Comparison of ENCODE assay signal across 8 cellular contexts in the genomic region with DNA sequence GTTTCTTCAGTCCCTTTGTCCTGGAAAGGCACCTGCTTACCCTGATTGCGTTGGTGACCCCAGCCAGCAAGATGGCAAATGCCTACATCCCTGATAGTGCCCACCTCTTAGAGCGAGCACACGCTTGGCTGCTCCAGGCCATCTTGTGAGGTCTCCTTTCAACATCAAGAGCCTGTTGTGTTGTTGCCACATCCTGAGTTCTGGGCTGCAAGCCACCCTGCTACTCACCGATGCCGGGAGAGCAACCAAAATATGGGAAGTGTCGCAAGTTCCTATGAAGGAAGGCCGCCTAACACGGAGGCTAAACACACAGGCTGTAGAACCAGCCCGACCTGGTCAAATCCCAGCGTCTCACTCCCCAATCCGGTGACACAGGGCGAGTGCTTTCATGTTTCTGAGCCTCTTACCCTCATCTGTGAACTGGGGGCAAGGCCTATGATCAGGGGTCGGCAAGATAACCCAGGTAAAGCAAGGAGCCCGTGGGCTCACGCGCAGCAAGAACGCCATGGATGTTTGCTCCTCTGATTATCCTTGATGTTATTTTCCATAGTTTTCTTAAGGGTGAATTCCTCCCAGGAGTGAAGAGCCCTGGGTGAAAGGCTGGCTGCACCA.
DNase-seq lines count a peak whose midpoint lies in the region; ATAC-seq lines count a peak whose summit lies in the region.

No MANE protein-coding gene starts in this region.

- H3K27me3 Mint-ChIP-seq in stimulated activated naive CD8-positive, alpha-beta T cell treated with anti-CD3 and anti-CD28 coated beads, Interleukin-15, Interleukin-2, amounts not matched to agents 100 ng/mL and 50 ng/mL, for 24 hours = no peaks in the 10 kb centered on the region
- H3K27me3 Mint-ChIP-seq in stimulated activated naive CD8-positive, alpha-beta T cell treated with anti-CD3 and anti-CD28 coated beads, Interleukin-15, amount 100 ng/mL, for 72 hours = no peaks in the 10 kb centered on the region
- H3K27me3 Mint-ChIP-seq in memory B cell = no peaks in the 10 kb centered on the region

- H3K27ac ChIP-seq in caudate nucleus (ENCODE audit: low read depth, low read length) = peak overlapping the region; percentile 76
- peak overlapping the region; percentile 98 to 99 for H3K27ac ChIP-seq in aorta (ENCODE audit: low read depth in 1 of 2, low read length in 2 of 2)

- H3K36me3 Mint-ChIP-seq in stimulated activated naive CD8-positive, alpha-beta T cell treated with anti-CD3 and anti-CD28 coated beads, Interleukin-15, Interleukin-2, amounts not matched to agents 100 ng/mL and 50 ng/mL, for 24 hours (ENCODE audit: low read depth) = peaks cover 42% of the 10 kb centered on the region
- peaks cover 14% of the 10 kb centered on the region for H3K36me3 Mint-ChIP-seq in memory B cell

- peak overlapping the region; percentile 99 for H3K27ac Mint-ChIP-seq in stimulated activated naive CD8-positive, alpha-beta T cell treated with anti-CD3 and anti-CD28 coated beads, Interleukin-15, Interleukin-2, amounts not matched to agents 100 ng/mL and 50 ng/mL, for 24 hours
- H3K27ac Mint-ChIP-seq in stimulated activated naive CD8-positive, alpha-beta T cell treated with anti-CD3 and anti-CD28 coated beads, Interleukin-15, amount 100 ng/mL, for 72 hours = peak overlapping the region in 1 of 2 donors; percentile 85
- H3K27ac Mint-ChIP-seq in memory B cell = peak overlapping the region; percentile 99

- peaks cover 0 to 9% of the 10 kb centered on the region in 2 donors for H3K4me1 ChIP-seq in aorta (ENCODE audit: control insufficient read depth in 1 of 2, insufficient read depth in 2 of 2, low read length in 2 of 2)

- no peak overlapping the region for H3K4me3 ChIP-seq in aorta (ENCODE audit: low read length in 2 of 2)

- H3K9me3 ChIP-seq in aorta (ENCODE audit: control insufficient read depth, low read length) = no peaks in the 10 kb centered on the region

- peaks cover 4% of the 10 kb centered on the region for H3K9me3 Mint-ChIP-seq in stimulated activated naive CD8-positive, alpha-beta T cell treated with anti-CD3 and anti-CD28 coated beads, Interleukin-15, Interleukin-2, amounts not matched to agents 100 ng/mL and 50 ng/mL, for 24 hours
- peaks cover 5 to 6% of the 10 kb centered on the region in 2 donors for H3K9me3 Mint-ChIP-seq in stimulated activated naive CD8-positive, alpha-beta T cell treated with anti-CD3 and anti-CD28 coated beads, Interleukin-15, amount 100 ng/mL, for 72 hours
- H3K9me3 Mint-ChIP-seq in memory B cell = peaks cover 4% of the 10 kb centered on the region

- WGBS in aorta, 2 donors = 78 to 79% methylated on average over 17 of the region's 17 CpGs

- intact Hi-C loops in aorta (cut with DNase I) = loop anchor here in 1 of 2 donors (5.0 kb wide), 2 partner anchors 48 to 1327 kb away; a partner anchor contains a TSS

- peaks cover 0 to 4% of the 10 kb centered on the region in 2 donors for H3K36me3 ChIP-seq in aorta (ENCODE audit: control insufficient read depth in 1 of 2, insufficient read depth in 2 of 2, low read length in 1 of 2)

- H3K4me1 Mint-ChIP-seq in stimulated activated naive CD8-positive, alpha-beta T cell treated with anti-CD3 and anti-CD28 coated beads, Interleukin-15, Interleukin-2, amounts not matched to agents 100 ng/mL and 50 ng/mL, for 24 hours (ENCODE audit: low read depth) = peaks cover 84% of the 10 kb centered on the region
- peaks cover 72% of the 10 kb centered on the region for H3K4me1 Mint-ChIP-seq in stimulated activated naive CD8-positive, alpha-beta T cell treated with anti-CD3 and anti-CD28 coated beads, Interleukin-15, amount 100 ng/mL, for 72 hours
- H3K4me1 Mint-ChIP-seq in memory B cell = peaks cover 35% of the 10 kb centered on the region

- DNase-seq in stimulated activated naive CD8-positive, alpha-beta T cell treated with anti-CD3 and anti-CD28 coated beads, Interleukin-15, amount 100 ng/mL, for 72 hours = no peak
- DNase-seq in caudate nucleus (lab: John Stamatoyannopoulos, UW) (peak in 16 of 61 donors; percentile 3 to 77 (median 25)), memory B cell (ENCODE audit: low spot score in 2 of 2) (no peak), aorta (peak in 1 of 2 donors; percentile 90), DMS 273 (lab: John Stamatoyannopoulos, UW; ENCODE audit: unreplicated experiment) (no peak), OCI-M2 (lab: John Stamatoyannopoulos, UW; ENCODE audit: unreplicated experiment) (no peak)

- ATAC-seq in stimulated activated naive CD8-positive, alpha-beta T cell treated with anti-CD3 and anti-CD28 coated beads, Interleukin-15, amount 100 ng/mL, for 72 hours = no peak
- ATAC-seq in memory B cell (ENCODE audit: low read depth) (no peak), aorta (ENCODE audit: low FRiP score) (peak; percentile 11), GM19035 (IDR thresholded peaks at IDR 0.05; ENCODE audit: unreplicated experiment) (no peak)

- H3K4me3 Mint-ChIP-seq in stimulated activated naive CD8-positive, alpha-beta T cell treated with anti-CD3 and anti-CD28 coated beads, Interleukin-15, Interleukin-2, amounts not matched to agents 100 ng/mL and 50 ng/mL, for 24 hours = peak overlapping the region; percentile 99
- H3K4me3 Mint-ChIP-seq in stimulated activated naive CD8-positive, alpha-beta T cell treated with anti-CD3 and anti-CD28 coated beads, Interleukin-15, amount 100 ng/mL, for 72 hours = peak overlapping the region in 1 of 2 donors; percentile 98
- H3K4me3 Mint-ChIP-seq in memory B cell = no peak overlapping the region

- no peaks in the 10 kb centered on the region for H3K27me3 ChIP-seq in aorta (ENCODE audit: control insufficient read depth in 1 of 2, insufficient read depth in 2 of 2, low read length in 1 of 2)
